10 cellular contexts compared by ENCODE assay signal in genomic region chr6:157879873-157880254, GRCh38. TPM values are rescaled to one million over a fixed set of nuclear protein-coding genes. Genes with fewer than 3 reads are reported as not detected.
DNase-seq lines count a peak whose midpoint lies in the region; ATAC-seq lines count a peak whose summit lies in the region.
"Had no signal": no experiment of that assay in that cellular context is flagged by ENCODE, and none has a peak within 500 bp of the region (broad histone marks: within the 10 kb centered on the region; RNA-seq: fewer than 3 reads in every experiment).

No MANE protein-coding gene starts in this region.

- ATAC-seq in activated CD4-positive, alpha-beta T cell treated with anti-CD3 and anti-CD28 coated beads for 36 hours: no peak
- peak; percentile 48 for ATAC-seq in HG02798 (IDR thresholded peaks at IDR 0.05; ENCODE audit: poor library complexity, unreplicated experiment)

- POLR2A ChIA-PET in activated CD4-positive, alpha-beta T cell treated with anti-CD3 and anti-CD28 coated beads for 36 hours (lab: Charles Lee): interaction anchor here (0.6 to 1.1 kb wide), 2 partner anchors 51 to 494 kb away, joined by 3 read pairs; no protein-coding TSS in a partner anchor

- peak overlapping the region; percentile 21 for H3K27ac Mint-ChIP-seq in activated CD4-positive, alpha-beta T cell treated with anti-CD3 and anti-CD28 coated beads for 36 hours

- no peak overlapping the region for H3K4me3 Mint-ChIP-seq in activated CD4-positive, alpha-beta T cell treated with anti-CD3 and anti-CD28 coated beads for 36 hours

- H3K9me3 Mint-ChIP-seq in activated CD4-positive, alpha-beta T cell treated with anti-CD3 and anti-CD28 coated beads for 36 hours (ENCODE audit: low read depth): no peaks in the 10 kb centered on the region

- H3K4me1 Mint-ChIP-seq in activated CD4-positive, alpha-beta T cell treated with anti-CD3 and anti-CD28 coated beads for 36 hours: peaks cover 79% of the 10 kb centered on the region

- DNase-seq in activated CD4-positive, alpha-beta T cell treated with anti-CD3 and anti-CD28 coated beads for 36 hours: no peak
- DNase-seq in activated CD4-positive, alpha-beta T cell treated with anti-CD3 and anti-CD28 coated beads, Interleukin-2, amount 50 U/mL, for 1 hour: no peak
- DNase-seq in NCI-H2171 treated with DMSO at 0.1 percent for 48 hours (lab: John Stamatoyannopoulos, UW): peak; percentile 59
- peak; percentile 92 for DNase-seq in pons (ENCODE audit: low spot score)
- DNase-seq in HuH-7.5 (ENCODE audit: low spot score): no peak
- no peak for DNase-seq in effector CD4-positive, alpha-beta T cell
- DNase-seq in NCI-H748 treated with DMSO at 0.1 percent for 48 hours (lab: John Stamatoyannopoulos, UW): no peak
- DNase-seq: activated naive CD4-positive, alpha-beta T cell; right cardiac atrium had no signal

- no peaks in the 10 kb centered on the region for H3K27me3 Mint-ChIP-seq in activated CD4-positive, alpha-beta T cell treated with anti-CD3 and anti-CD28 coated beads for 36 hours

- H3K36me3 Mint-ChIP-seq in activated CD4-positive, alpha-beta T cell treated with anti-CD3 and anti-CD28 coated beads for 36 hours (ENCODE audit: low read depth): peaks cover 76% of the 10 kb centered on the region

- intact Hi-C loops in activated CD4-positive, alpha-beta T cell treated with anti-CD3 and anti-CD28 coated beads for 36 hours (cut with DNase I, micrococcal nuclease): loop anchor here (5.0 to 10.0 kb wide), 3 partner anchors 102 to 765 kb away; partner anchors contain the start of genes DYNLT1 (in 1 of the 2) and SYNJ2 (in 1 of the 2)

- CTCF ChIA-PET in activated CD4-positive, alpha-beta T cell treated with anti-CD3 and anti-CD28 coated beads for 36 hours (lab: Charles Lee): interaction anchor here (0.7 to 1.4 kb wide), 7 partner anchors 10 to 233 kb away, joined by 3 to 8 read pairs (median 4); no protein-coding TSS in a partner anchor

RNA-seq across cellular contexts. Expression of gene SNX9, which starts 56.8 kb away (rescaled TPM):
- total RNA-seq in activated CD4-positive, alpha-beta T cell treated with anti-CD3 and anti-CD28 coated beads for 36 hours: 10 to 100 TPM; 39.4 to 43.3 TPM

Comparison
In these comparisons a context has a peak if more than half of its experiments do, and no peak if none do; other contexts are left out.
1. DNase-seq: peak in NCI-H2171 treated with DMSO at 0.1 percent for 48 hours (single experiment) and pons (single experiment); none in activated CD4-positive, alpha-beta T cell treated with anti-CD3 and anti-CD28 coated beads for 36 hours (single experiment), activated CD4-positive, alpha-beta T cell treated with anti-CD3 and anti-CD28 coated beads, Interleukin-2, amount 50 U/mL, for 1 hour (single experiment), HuH-7.5 (single experiment), effector CD4-positive, alpha-beta T cell (single experiment) and NCI-H748 treated with DMSO at 0.1 percent for 48 hours (single experiment).